In genomic region chr13:82747948-82748347, GRCh38 we compare ENCODE assay signal across 1 cellular context.
TF ChIP-seq lines count a peak whose summit lies in the region.

No MANE protein-coding gene starts in this region.

TF ChIP-seq in IMR-90, 13 proteins besides CTCF, POLR2A, EP300 and RAD21:
- TF ChIP-seq RCOR1 (IDR thresholded peaks at IDR 0.05; ENCODE audit: insufficient replicate concordance, low read length) (no peak), USF2 (IDR thresholded peaks at IDR 0.05; ENCODE audit: low read depth, low read length) (no peak), NFE2L2 (IDR thresholded peaks at IDR 0.05; ENCODE audit: low read depth, low read length) (peak; percentile 76), MAFK (IDR thresholded peaks at IDR 0.05; ENCODE audit: low read depth, low read length) (0 out of 2 replicates have a peak, but pooled peaks have one; percentile 17)
TF ChIP-seq in IMR-90: peak in this region for 2.
